Comparison of ENCODE assay signal across 11 cellular contexts in the genomic region with DNA sequence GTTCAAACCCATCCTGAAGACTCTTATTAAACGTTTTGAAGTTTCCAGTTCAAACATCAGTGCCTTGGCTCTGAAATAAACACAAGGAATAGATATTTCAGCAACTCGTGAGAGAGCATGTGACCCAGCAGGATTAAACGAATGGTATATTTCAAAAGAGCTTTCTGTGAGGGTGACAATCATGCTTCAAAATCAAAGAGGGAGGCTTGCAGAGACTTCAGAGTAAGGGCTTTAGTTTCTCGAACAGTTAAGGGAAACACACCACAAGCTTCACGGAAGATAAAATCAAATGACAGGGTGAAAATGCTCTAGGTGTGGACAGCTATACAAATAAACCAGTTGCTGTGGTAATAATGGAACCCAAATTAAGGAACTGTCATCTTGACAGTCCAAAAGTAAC. TPM values are rescaled to one million over a fixed set of nuclear protein-coding genes. Genes with fewer than 3 reads are reported as not detected.
DNase-seq lines count a peak whose midpoint lies in the region; ATAC-seq and TF ChIP-seq lines count a peak whose summit lies in the region.
"Had no signal": no experiment of that assay in that cellular context is flagged by ENCODE, and none has a peak within 500 bp of the region (broad histone marks: within the 10 kb centered on the region; RNA-seq: fewer than 3 reads in every experiment).

No MANE protein-coding gene starts in this region.

- H3K9ac ChIP-seq in KMS-11 = no peak overlapping the region

- no peaks in the 10 kb centered on the region for H3K27me3 Mint-ChIP-seq in Caco-2 (ENCODE audit: insufficient read depth, unreplicated experiment)
- H3K27me3 Mint-ChIP-seq in activated T-helper 1 cell treated with anti-CD3 and anti-CD28 coated beads, Interleukin-12 subunit alpha, Interleukin-12 subunit beta, Interleukin-2, Interleukin-4 antibody, amounts not matched to agents 30 ng/mL and 10 ng/mL and 1 ng/mL, durations not matched to agents 14 hours and 24 hours and 36 hours (ENCODE audit: insufficient read depth) = no peaks in the 10 kb centered on the region
- H3K27me3 Mint-ChIP-seq in natural killer cell treated with Interleukin-12 subunit alpha and Interleukin-12 subunit beta and Interleukin-15 and Interleukin-18, amount 100 ng/mL, for 72 hours = no peaks in the 10 kb centered on the region

- peak overlapping the region; percentile 98 for H3K4me3 Mint-ChIP-seq in Caco-2 (ENCODE audit: unreplicated experiment)
- H3K4me3 Mint-ChIP-seq in activated T-helper 1 cell treated with anti-CD3 and anti-CD28 coated beads, Interleukin-12 subunit alpha, Interleukin-12 subunit beta, Interleukin-2, Interleukin-4 antibody, amounts not matched to agents 30 ng/mL and 10 ng/mL and 1 ng/mL, durations not matched to agents 14 hours and 24 hours and 36 hours = peak overlapping the region; percentile 95
- H3K4me3 Mint-ChIP-seq in natural killer cell treated with Interleukin-12 subunit alpha and Interleukin-12 subunit beta and Interleukin-15 and Interleukin-18, amount 100 ng/mL, for 72 hours = peak overlapping the region; percentile 92

- H3K79me2 ChIP-seq in KMS-11 (ENCODE audit: insufficient read depth, low read depth) = peaks cover 44% of the 10 kb centered on the region

- ATAC-seq in natural killer cell treated with Interleukin-12 subunit alpha and Interleukin-12 subunit beta and Interleukin-15 and Interleukin-18, amount 100 ng/mL, for 72 hours = no peak

- intact Hi-C loops in Caco-2 (cut with micrococcal nuclease; ENCODE audit: unreplicated experiment) = no loop called here
- intact Hi-C loops in activated T-helper 1 cell treated with anti-CD3 and anti-CD28 coated beads, Interleukin-12 subunit alpha, Interleukin-12 subunit beta, Interleukin-2, Interleukin-4 antibody, amounts not matched to agents 30 ng/mL and 10 ng/mL and 1 ng/mL, durations not matched to agents 14 hours and 24 hours and 36 hours (cut with micrococcal nuclease) = no loop called here

- no peaks in the 10 kb centered on the region for H3K9me3 Mint-ChIP-seq in Caco-2 (ENCODE audit: unreplicated experiment)
- no peaks in the 10 kb centered on the region for H3K9me3 Mint-ChIP-seq in activated T-helper 1 cell treated with anti-CD3 and anti-CD28 coated beads, Interleukin-12 subunit alpha, Interleukin-12 subunit beta, Interleukin-2, Interleukin-4 antibody, amounts not matched to agents 30 ng/mL and 10 ng/mL and 1 ng/mL, durations not matched to agents 14 hours and 24 hours and 36 hours
- no peaks in the 10 kb centered on the region for H3K9me3 Mint-ChIP-seq in natural killer cell treated with Interleukin-12 subunit alpha and Interleukin-12 subunit beta and Interleukin-15 and Interleukin-18, amount 100 ng/mL, for 72 hours

- H4K20me1 ChIP-seq in KMS-11 (ENCODE audit: insufficient read depth) = no peaks in the 10 kb centered on the region

- peak overlapping the region; percentile 96 for H3K27ac Mint-ChIP-seq in Caco-2 (ENCODE audit: unreplicated experiment)
- H3K27ac Mint-ChIP-seq in activated T-helper 1 cell treated with anti-CD3 and anti-CD28 coated beads, Interleukin-12 subunit alpha, Interleukin-12 subunit beta, Interleukin-2, Interleukin-4 antibody, amounts not matched to agents 30 ng/mL and 10 ng/mL and 1 ng/mL, durations not matched to agents 14 hours and 24 hours and 36 hours = peak overlapping the region; percentile 94
- H3K27ac Mint-ChIP-seq in natural killer cell treated with Interleukin-12 subunit alpha and Interleukin-12 subunit beta and Interleukin-15 and Interleukin-18, amount 100 ng/mL, for 72 hours = peak overlapping the region; percentile 84 to 95

- H3K4me1 Mint-ChIP-seq in Caco-2 (ENCODE audit: low read depth, unreplicated experiment) = peaks cover 30% of the 10 kb centered on the region
- peaks cover 80% of the 10 kb centered on the region for H3K4me1 Mint-ChIP-seq in activated T-helper 1 cell treated with anti-CD3 and anti-CD28 coated beads, Interleukin-12 subunit alpha, Interleukin-12 subunit beta, Interleukin-2, Interleukin-4 antibody, amounts not matched to agents 30 ng/mL and 10 ng/mL and 1 ng/mL, durations not matched to agents 14 hours and 24 hours and 36 hours (ENCODE audit: low read depth)
- H3K4me1 Mint-ChIP-seq in natural killer cell treated with Interleukin-12 subunit alpha and Interleukin-12 subunit beta and Interleukin-15 and Interleukin-18, amount 100 ng/mL, for 72 hours (ENCODE audit: low read depth in 2 of 2) = peaks cover 53 to 60% of the 10 kb centered on the region in 2 donors

- no peak overlapping the region for H2AFZ ChIP-seq in KMS-11 (ENCODE audit: low read depth)

- TF ChIP-seq CTCF in Caco-2 (IDR thresholded peaks at IDR 0.05; ENCODE audit: insufficient read depth in 1 of 2, low read depth in 1 of 2, low read length in 1 of 2, severe bottlenecking in 1 of 2, unreplicated experiment in 1 of 2) (no peak), KMS-11 (conservative IDR thresholded peaks at IDR 0.05; ENCODE audit: low read depth, low read length) (no peak)

- BruUV-seq in Caco-2 (replicated peaks; lab: Mats Ljungman, UMichigan) = no TSS peak

- no peaks in the 10 kb centered on the region for H3K27me3 ChIP-seq in Caco-2 (replicated peaks; ENCODE audit: control insufficient read depth, insufficient read depth, low read length)
- H3K27me3 ChIP-seq in KMS-11 (ENCODE audit: insufficient read depth, low read depth) = no peaks in the 10 kb centered on the region
- H3K27me3 ChIP-seq in SJCRH30 = no peaks in the 10 kb centered on the region
- H3K27me3 ChIP-seq: Peyer's patch had no signal

- POLR2A ChIA-PET in Caco-2 (lab: Charles Lee) = no interaction called here

- CTCF ChIA-PET in Caco-2 (lab: Charles Lee) = no interaction called here

- H3K27ac ChIP-seq in KMS-11 (no peak overlapping the region), SJCRH30 (no peak overlapping the region)

- H3K36me3 Mint-ChIP-seq in Caco-2 (ENCODE audit: insufficient read depth, unreplicated experiment) = peaks cover 30% of the 10 kb centered on the region
- peaks cover 21% of the 10 kb centered on the region for H3K36me3 Mint-ChIP-seq in activated T-helper 1 cell treated with anti-CD3 and anti-CD28 coated beads, Interleukin-12 subunit alpha, Interleukin-12 subunit beta, Interleukin-2, Interleukin-4 antibody, amounts not matched to agents 30 ng/mL and 10 ng/mL and 1 ng/mL, durations not matched to agents 14 hours and 24 hours and 36 hours (ENCODE audit: low read depth)
- peaks cover 10% of the 10 kb centered on the region for H3K36me3 Mint-ChIP-seq in natural killer cell treated with Interleukin-12 subunit alpha and Interleukin-12 subunit beta and Interleukin-15 and Interleukin-18, amount 100 ng/mL, for 72 hours

- no peak overlapping the region for H3K4me3 ChIP-seq in Caco-2 (ENCODE audit: low read depth, low read length)
- H3K4me3 ChIP-seq in KMS-11 (IDR thresholded peaks at IDR 0.05; ENCODE audit: insufficient read depth, low read depth, low read length) = no peak overlapping the region
- no peak overlapping the region for H3K4me3 ChIP-seq in SJCRH30

- H3K36me3 ChIP-seq in Caco-2 (ENCODE audit: control insufficient read depth, insufficient read depth, low read length) (peaks cover 1% of the 10 kb centered on the region), KMS-11 (ENCODE audit: insufficient read depth) (no peaks in the 10 kb centered on the region), SJCRH30 (no peaks in the 10 kb centered on the region)

- peaks cover 12% of the 10 kb centered on the region; the same call in 1 of the 2 replicates for H3K4me1 ChIP-seq in Caco-2
- peaks cover 44% of the 10 kb centered on the region for H3K4me1 ChIP-seq in KMS-11 (ENCODE audit: low read depth, poor library complexity, severe bottlenecking)
- peaks cover 16% of the 10 kb centered on the region for H3K4me1 ChIP-seq in SJCRH30

- DNase-seq in Caco-2 = no peak
- DNase-seq in activated T-helper 1 cell treated with anti-CD3 and anti-CD28 coated beads, Interleukin-12 subunit alpha, Interleukin-12 subunit beta, Interleukin-2, Interleukin-4 antibody, amounts not matched to agents 30 ng/mL and 10 ng/mL and 1 ng/mL, durations not matched to agents 14 hours and 24 hours and 36 hours (ENCODE audit: low spot score) = no peak
- DNase-seq in natural killer cell treated with Interleukin-12 subunit alpha and Interleukin-12 subunit beta and Interleukin-15 and Interleukin-18, amount 100 ng/mL, for 72 hours (ENCODE audit: low spot score) = no peak
- no peak for DNase-seq in NCI-H524 treated with DMSO at 0.1 percent for 48 hours (lab: John Stamatoyannopoulos, UW)
- DNase-seq in amniotic stem cell (lab: John Stamatoyannopoulos, UW) = no peak
- DNase-seq in SJCRH30 = no peak
- DNase-seq in stimulated activated CD8-positive, alpha-beta memory T cell treated with anti-CD3 and anti-CD28 coated beads, Interleukin-4, amount 100 ng/mL, for 48 hours = no peak
- DNase-seq: hypothalamus, nucleus accumbens, Peyer's patch had no signal

- peak overlapping the region; percentile 75; the same call in 1 of the 2 replicates for H3K4me2 ChIP-seq in KMS-11

- H3K9me3 ChIP-seq in Caco-2 = no peaks in the 10 kb centered on the region
- H3K9me3 ChIP-seq in SJCRH30 (replicated peaks) = no peaks in the 10 kb centered on the region
- H3K9me3 ChIP-seq: Peyer's patch had no signal

RNA-seq across cellular contexts. Expression of a gene that starts 1.4 kb away (rescaled TPM):
- total RNA-seq in Caco-2 (2022) = 35.1 and 36.6 TPM in 2 replicates
- 43.8 and 44.5 TPM in 2 replicates for total RNA-seq in activated T-helper 1 cell treated with anti-CD3 and anti-CD28 coated beads, Interleukin-12 subunit alpha, Interleukin-12 subunit beta, Interleukin-2, Interleukin-4 antibody, amounts not matched to agents 30 ng/mL and 10 ng/mL and 1 ng/mL, durations not matched to agents 14 hours and 24 hours and 36 hours
- 10 to 100 TPM; 31.0 to 40.1 TPM for total RNA-seq in natural killer cell treated with Interleukin-12 subunit alpha and Interleukin-12 subunit beta and Interleukin-15 and Interleukin-18, amount 100 ng/mL, for 72 hours
- 19.9 and 28.1 TPM in 2 replicates for total RNA-seq in SJCRH30 (2014; rRNA removed; shearing (Covaris generic))

RNA-seq across cellular contexts. Expression of a gene that starts 1.5 kb away (rescaled TPM):
- 19.0 and 21.8 TPM in 2 replicates for total RNA-seq in Caco-2 (2022)
- total RNA-seq in activated T-helper 1 cell treated with anti-CD3 and anti-CD28 coated beads, Interleukin-12 subunit alpha, Interleukin-12 subunit beta, Interleukin-2, Interleukin-4 antibody, amounts not matched to agents 30 ng/mL and 10 ng/mL and 1 ng/mL, durations not matched to agents 14 hours and 24 hours and 36 hours = 29.2 and 34.8 TPM in 2 replicates
- total RNA-seq in natural killer cell treated with Interleukin-12 subunit alpha and Interleukin-12 subunit beta and Interleukin-15 and Interleukin-18, amount 100 ng/mL, for 72 hours = 10 to 100 TPM; 28.6 to 31.8 TPM
- total RNA-seq in SJCRH30 (2014; rRNA removed; shearing (Covaris generic)) = 14.4 and 17.8 TPM in 2 replicates

RNA-seq across cellular contexts. Expression of a gene that starts 30.1 kb away (rescaled TPM):
- 27.4 and 27.7 TPM in 2 replicates for total RNA-seq in Caco-2 (2022)
- total RNA-seq in activated T-helper 1 cell treated with anti-CD3 and anti-CD28 coated beads, Interleukin-12 subunit alpha, Interleukin-12 subunit beta, Interleukin-2, Interleukin-4 antibody, amounts not matched to agents 30 ng/mL and 10 ng/mL and 1 ng/mL, durations not matched to agents 14 hours and 24 hours and 36 hours = 57.2 and 58.1 TPM in 2 replicates
- total RNA-seq in natural killer cell treated with Interleukin-12 subunit alpha and Interleukin-12 subunit beta and Interleukin-15 and Interleukin-18, amount 100 ng/mL, for 72 hours = 10 to 100 TPM; 56.5 to 57.7 TPM
- 23.4 and 26.8 TPM in 2 replicates for total RNA-seq in SJCRH30 (2014; rRNA removed; shearing (Covaris generic))

RNA-seq across cellular contexts. Expression of a gene that starts 53.1 kb away (rescaled TPM):
- total RNA-seq in Caco-2 (2022) = not detected in 2 replicates
- 23.4 and 23.5 TPM in 2 replicates for total RNA-seq in activated T-helper 1 cell treated with anti-CD3 and anti-CD28 coated beads, Interleukin-12 subunit alpha, Interleukin-12 subunit beta, Interleukin-2, Interleukin-4 antibody, amounts not matched to agents 30 ng/mL and 10 ng/mL and 1 ng/mL, durations not matched to agents 14 hours and 24 hours and 36 hours
- 10 to 100 TPM in 1 of 2 donors, 1 to 10 TPM in 1; 8.5 to 13.6 TPM for total RNA-seq in natural killer cell treated with Interleukin-12 subunit alpha and Interleukin-12 subunit beta and Interleukin-15 and Interleukin-18, amount 100 ng/mL, for 72 hours
- total RNA-seq in SJCRH30 (2014; rRNA removed; shearing (Covaris generic)) = 3.5 and 4.0 TPM in 2 replicates
